17 cellular contexts compared by ENCODE assay signal in the genomic region with DNA sequence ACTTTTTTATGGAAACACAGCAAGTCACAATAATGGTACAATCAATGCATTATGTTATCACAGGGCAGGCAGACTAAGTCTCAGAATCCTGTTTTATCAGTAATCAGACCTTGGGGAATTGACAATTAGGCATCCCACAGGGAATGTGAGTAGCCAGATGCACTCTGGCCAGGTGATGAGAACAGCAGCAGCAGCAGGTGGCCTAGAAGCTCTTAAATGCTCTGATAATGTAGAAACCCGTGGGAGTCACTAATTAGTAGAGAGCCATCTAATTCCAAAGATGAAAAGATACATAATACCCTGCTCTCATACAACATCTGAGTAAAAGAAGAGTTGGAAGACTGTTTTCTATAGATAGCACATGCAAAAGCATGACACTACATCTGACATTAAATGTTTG. TPM values are rescaled to one million over a fixed set of nuclear protein-coding genes. Genes with fewer than 3 reads are reported as not detected.
DNase-seq lines count a peak whose midpoint lies in the region; ATAC-seq and TF ChIP-seq lines count a peak whose summit lies in the region.
"Had no signal": no experiment of that assay in that cellular context is flagged by ENCODE, and none has a peak within 500 bp of the region (broad histone marks: within the 10 kb centered on the region; RNA-seq: fewer than 3 reads in every experiment).

No MANE protein-coding gene starts in this region.

- TF ChIP-seq POLR2A in adrenal gland (IDR thresholded peaks at IDR 0.05) = no peak

- H3K56ac ChIP-seq in mesendoderm (ENCODE audit: low read length) = no peak overlapping the region

- no peak overlapping the region for H3K18ac ChIP-seq in mesendoderm (ENCODE audit: low read length)

- intact Hi-C loops in adrenal gland (cut with DNase I) = no loop called here

- H3K4ac ChIP-seq in mesendoderm (ENCODE audit: low read depth, low read length) = no peak overlapping the region

- no peaks in the 10 kb centered on the region for H3K36me3 ChIP-seq in mesendoderm (ENCODE audit: control insufficient read depth, insufficient read depth, low read length)
- H3K36me3 ChIP-seq in adrenal gland (replicated peaks in 1 of 2) = no peaks in the 10 kb centered on the region
- H3K36me3 ChIP-seq: upper lobe of left lung had no signal

- no peak overlapping the region for H2BK15ac ChIP-seq in mesendoderm (replicated peaks; ENCODE audit: low read depth)

- no peak overlapping the region for H4K5ac ChIP-seq in mesendoderm (ENCODE audit: low read length)

- no peaks in the 10 kb centered on the region for H3K27me3 ChIP-seq in mesendoderm (ENCODE audit: insufficient read depth, low read length, poor library complexity)
- no peaks in the 10 kb centered on the region for H3K27me3 ChIP-seq in adrenal gland
- H3K27me3 ChIP-seq: SJSA1, upper lobe of left lung had no signal

- H3K4me3 ChIP-seq in mesendoderm (ENCODE audit: low read length) = no peak overlapping the region
- no peak overlapping the region for H3K4me3 ChIP-seq in adrenal gland
- H3K4me3 ChIP-seq: SJSA1, upper lobe of left lung had no signal

- no peak overlapping the region for H3K9ac ChIP-seq in mesendoderm (ENCODE audit: low read length)

- H3K9me3 ChIP-seq in adrenal gland (replicated peaks in 1 of 3) = peaks cover 0 to 8% (median 0%) of the 10 kb centered on the region in 3 donors
- H3K9me3 ChIP-seq: SJSA1, upper lobe of left lung had no signal

- H2BK5ac ChIP-seq in mesendoderm (ENCODE audit: low read length) = no peak overlapping the region

- DNase-seq in NCI-H2227 (lab: John Stamatoyannopoulos, UW; ENCODE audit: unreplicated experiment) = peak; percentile 12
- no peak for DNase-seq in NCI-H2227 treated with DMSO at 0.1 percent for 48 hours (lab: John Stamatoyannopoulos, UW)
- DNase-seq in NCI-H1417 treated with DMSO at 0.1 percent for 48 hours (lab: John Stamatoyannopoulos, UW) = peak; percentile 79
- peak; percentile 97 for DNase-seq in NCI-H82 (lab: John Stamatoyannopoulos, UW)
- peak; percentile 94 for DNase-seq in mesendoderm
- DNase-seq in adrenal gland = no peak
- no peak for DNase-seq in stimulated activated CD4-positive, alpha-beta T cell treated with anti-CD3 and anti-CD28 coated beads, Interleukin-15, amount 100 ng/mL, for 24 hours
- DNase-seq: 8988T; activated CD4-positive, alpha-beta T cell treated with anti-CD3 and anti-CD28 coated beads, Interleukin-2, amount 50 U/mL, for 48 hours; activated T-cell treated with anti-CD3 and anti-CD28 coated beads, Interleukin-2, amount 50 U/mL, for 4 hours; CD4-positive, alpha-beta T cell; GF-D8; stimulated activated naive CD4-positive, alpha-beta T cell treated with Interleukin-2 at 50 U/mL for 16 hours; upper lobe of left lung had no signal

- no peak for ATAC-seq in HG03135 (IDR thresholded peaks at IDR 0.05; ENCODE audit: unreplicated experiment)
- ATAC-seq: activated T-cell treated with anti-CD3 and anti-CD28 coated beads, Interleukin-2, amount 50 U/mL, for 4 hours; left lobe of liver had no signal

- H2AK5ac ChIP-seq in mesendoderm (ENCODE audit: low read length) = no peak overlapping the region

- no peak overlapping the region for H2BK120ac ChIP-seq in mesendoderm (ENCODE audit: low read depth, low read length)

- H3K23ac ChIP-seq in mesendoderm (ENCODE audit: low read length) = no peak overlapping the region

- peaks cover 3% of the 10 kb centered on the region for H3K79me2 ChIP-seq in mesendoderm (ENCODE audit: control insufficient read depth, insufficient read depth, low read length)

- H3K79me1 ChIP-seq in mesendoderm (ENCODE audit: low read length) = peaks cover 6% of the 10 kb centered on the region

- H3K4me1 ChIP-seq in mesendoderm (ENCODE audit: control insufficient read depth, low read depth, low read length) (peaks cover 3% of the 10 kb centered on the region), adrenal gland (replicated peaks in 1 of 2) (peaks cover 0 to 19% of the 10 kb centered on the region in 2 donors)

- no peak overlapping the region for H3K4me2 ChIP-seq in mesendoderm (ENCODE audit: low read length)

- TF ChIP-seq CTCF in adrenal gland (IDR thresholded peaks at IDR 0.05) = no peak

- H3K27ac ChIP-seq in mesendoderm (ENCODE audit: low read depth, low read length) = no peak overlapping the region
- H3K27ac ChIP-seq in adrenal gland = no peak overlapping the region
- H3K27ac ChIP-seq: SJSA1, upper lobe of left lung had no signal

- no CpG with 5 or more reads among the region's 1 CpG for WGBS in mesendoderm (ENCODE audit: extremely low coverage, insufficient coverage, low lambda C conversion rate)
- WGBS in adrenal gland, 4 donors = 68 to 84% (median 80%) methylated on average over 1 of the region's 1 CpG

- no peak overlapping the region for H4K8ac ChIP-seq in mesendoderm (ENCODE audit: low read depth, low read length)

RNA-seq across cellular contexts. Expression of a gene that starts 12.6 kb away (rescaled TPM):
- 7.0 TPM for polyA plus RNA-seq in mesendoderm (2013, experiment 1 of 2)
- 6.8 TPM for polyA plus RNA-seq in mesendoderm (2013, experiment 2 of 2)
- total RNA-seq in adrenal gland = 10 to 100 TPM in 1 of 8 donors, 1 to 10 TPM in 7; 1.5 to 14.4 (median 3.7) TPM
- 1 to 10 TPM; 1.2 to 1.9 (median 1.6) TPM for polyA plus RNA-seq in adrenal gland

Comparison
In these comparisons a context has a peak if more than half of its experiments do, and no peak if none do; other contexts are left out.
1. DNase-seq: peak in NCI-H2227 (single experiment), NCI-H1417 treated with DMSO at 0.1 percent for 48 hours (single experiment), NCI-H82 (single experiment) and mesendoderm (single experiment); none in NCI-H2227 treated with DMSO at 0.1 percent for 48 hours (single experiment), adrenal gland (0 of 7) and stimulated activated CD4-positive, alpha-beta T cell treated with anti-CD3 and anti-CD28 coated beads, Interleukin-15, amount 100 ng/mL, for 24 hours (single experiment).